ENCODE assay signal across 9 cellular contexts in the genomic region with DNA sequence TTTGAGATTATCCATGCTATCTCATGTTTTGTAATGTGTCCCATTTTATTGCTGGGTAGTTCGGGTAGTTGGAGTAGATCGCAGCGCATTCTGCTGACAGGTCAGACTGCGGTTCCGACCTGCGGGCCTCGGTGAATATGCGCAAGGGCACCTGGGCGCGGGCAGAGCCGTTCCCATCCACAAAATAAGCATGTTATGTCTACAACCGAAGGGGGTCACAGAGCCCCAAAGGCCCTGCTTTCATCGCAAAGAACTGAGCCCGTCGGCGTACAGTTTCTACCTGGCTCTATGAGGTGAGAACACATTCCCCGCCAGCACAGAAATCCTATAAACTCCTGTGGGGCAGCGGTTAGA.
DNase-seq lines count a peak whose midpoint lies in the region; ATAC-seq, FAIRE-seq and TF ChIP-seq lines count a peak whose summit lies in the region.
"Had no signal": no experiment of that assay in that cellular context is flagged by ENCODE, and none has a peak within 500 bp of the region (broad histone marks: within the 10 kb centered on the region; RNA-seq: fewer than 3 reads in every experiment).

No MANE protein-coding gene starts in this region.

- peak overlapping the region; percentile 100 for H3K27ac Mint-ChIP-seq in activated naive CD4-positive, alpha-beta T cell treated with anti-CD3 and anti-CD28 coated beads, Interleukin-2, amount 50 U/mL, for 24 hours
- peak overlapping the region; percentile 100 for H3K27ac Mint-ChIP-seq in activated naive CD8-positive, alpha-beta T cell treated with anti-CD3 and anti-CD28 coated beads, Interleukin-2, amount 50 U/mL, for 24 hours
- H3K27ac Mint-ChIP-seq in type B pancreatic cell = peak overlapping the region; percentile 99

- ATAC-seq in activated naive CD8-positive, alpha-beta T cell treated with anti-CD3 and anti-CD28 coated beads, Interleukin-2, amount 50 U/mL, for 24 hours = no peak
- ATAC-seq in right lobe of liver (no peak), GM18858 (IDR thresholded peaks at IDR 0.05; ENCODE audit: unreplicated experiment) (no peak)

- H3K36me3 ChIP-seq in right lobe of liver = no peaks in the 10 kb centered on the region

- H3K9me3 ChIP-seq in right lobe of liver = no peaks in the 10 kb centered on the region

- TF ChIP-seq CTCF in right lobe of liver (IDR thresholded peaks at IDR 0.05) = no peak
- no peak for TF ChIP-seq CTCF in type B pancreatic cell (conservative IDR thresholded peaks at IDR 0.05)

- intact Hi-C loops in right lobe of liver (cut with DNase I) = no loop called here

- H3K27me3 Mint-ChIP-seq in activated naive CD4-positive, alpha-beta T cell treated with anti-CD3 and anti-CD28 coated beads, Interleukin-2, amount 50 U/mL, for 24 hours = peaks cover 60% of the 10 kb centered on the region
- peaks cover 80% of the 10 kb centered on the region for H3K27me3 Mint-ChIP-seq in activated naive CD8-positive, alpha-beta T cell treated with anti-CD3 and anti-CD28 coated beads, Interleukin-2, amount 50 U/mL, for 24 hours
- H3K27me3 Mint-ChIP-seq in type B pancreatic cell = peaks cover 85% of the 10 kb centered on the region

- peaks cover 0 to 6% (median 0%) of the 10 kb centered on the region in 4 donors for H3K4me1 ChIP-seq in right lobe of liver

- no peak for DNase-seq in activated naive CD4-positive, alpha-beta T cell (lab: John Stamatoyannopoulos, UW)
- no peak for DNase-seq in activated naive CD8-positive, alpha-beta T cell treated with anti-CD3 and anti-CD28 coated beads, Interleukin-2, amount 50 U/mL, for 24 hours
- DNase-seq in right lobe of liver = no peak
- DNase-seq in type B pancreatic cell (ENCODE audit: extremely low spot score, unreplicated experiment) = no peak
- no peak for DNase-seq in DMS 273 treated with DMSO at 0.1 percent for 48 hours (lab: John Stamatoyannopoulos, UW)
- DNase-seq in H54 (ENCODE audit: insufficient read length, low spot score) = no peak
- DNase-seq: GF-D8 had no signal

- H3K4me3 Mint-ChIP-seq in activated naive CD4-positive, alpha-beta T cell treated with anti-CD3 and anti-CD28 coated beads, Interleukin-2, amount 50 U/mL, for 24 hours = peak overlapping the region; percentile 94
- peak overlapping the region; percentile 81 for H3K4me3 Mint-ChIP-seq in activated naive CD8-positive, alpha-beta T cell treated with anti-CD3 and anti-CD28 coated beads, Interleukin-2, amount 50 U/mL, for 24 hours
- peak overlapping the region; percentile 98 for H3K4me3 Mint-ChIP-seq in type B pancreatic cell

- TF ChIP-seq POLR2A in right lobe of liver (IDR thresholded peaks at IDR 0.05) = no peak
- no peak for TF ChIP-seq POLR2A in H54 (IDR thresholded peaks at IDR 0.05; ENCODE audit: low read depth, low read length)

- H3K27me3 ChIP-seq in right lobe of liver = peaks cover 0 to 2% of the 10 kb centered on the region in 2 donors

- peaks cover 8% of the 10 kb centered on the region for H3K36me3 Mint-ChIP-seq in activated naive CD4-positive, alpha-beta T cell treated with anti-CD3 and anti-CD28 coated beads, Interleukin-2, amount 50 U/mL, for 24 hours
- peaks cover 4% of the 10 kb centered on the region for H3K36me3 Mint-ChIP-seq in activated naive CD8-positive, alpha-beta T cell treated with anti-CD3 and anti-CD28 coated beads, Interleukin-2, amount 50 U/mL, for 24 hours (ENCODE audit: low read depth)
- no peaks in the 10 kb centered on the region for H3K36me3 Mint-ChIP-seq in type B pancreatic cell

- no peak for FAIRE-seq in H54 (lab: Jason Lieb, UNC)

- H3K27ac ChIP-seq in right lobe of liver = peak overlapping the region; percentile 56 to 84 (median 71)

- peak overlapping the region; percentile 42 to 54 (median 50) for H3K4me3 ChIP-seq in right lobe of liver

- peaks cover 24% of the 10 kb centered on the region for H3K9me3 Mint-ChIP-seq in activated naive CD4-positive, alpha-beta T cell treated with anti-CD3 and anti-CD28 coated beads, Interleukin-2, amount 50 U/mL, for 24 hours
- H3K9me3 Mint-ChIP-seq in activated naive CD8-positive, alpha-beta T cell treated with anti-CD3 and anti-CD28 coated beads, Interleukin-2, amount 50 U/mL, for 24 hours = peaks cover 6% of the 10 kb centered on the region
- H3K9me3 Mint-ChIP-seq in type B pancreatic cell = no peaks in the 10 kb centered on the region

- peaks cover 39% of the 10 kb centered on the region for H3K4me1 Mint-ChIP-seq in activated naive CD4-positive, alpha-beta T cell treated with anti-CD3 and anti-CD28 coated beads, Interleukin-2, amount 50 U/mL, for 24 hours
- peaks cover 46% of the 10 kb centered on the region for H3K4me1 Mint-ChIP-seq in activated naive CD8-positive, alpha-beta T cell treated with anti-CD3 and anti-CD28 coated beads, Interleukin-2, amount 50 U/mL, for 24 hours
- peaks cover 11% of the 10 kb centered on the region for H3K4me1 Mint-ChIP-seq in type B pancreatic cell (ENCODE audit: unreplicated experiment)

- WGBS in right lobe of liver (ENCODE audit: insufficient coverage, low coverage, low lambda C conversion rate, missing lambda C conversion rate) = 43% methylated on average over 12 of the region's 18 CpGs
